Comparison of ENCODE assay signal across 8 cellular contexts in genomic region chr18:48663931-48664847, GRCh38.
A peak's percentile ranks its signal among the peaks of the same experiment; 100 is the strongest.
DNase-seq lines count a peak whose midpoint lies in the region; ATAC-seq and TF ChIP-seq lines count a peak whose summit lies in the region.

No MANE protein-coding gene starts in this region.

- H3K4me3 ChIP-seq in GM12875 (ENCODE audit: low read depth, low read length), result no peak overlapping the region
- H3K4me3 ChIP-seq in OCI-LY1 (ENCODE audit: low read depth, low read length, poor library complexity, severe bottlenecking), result no peak overlapping the region
- H3K4me3 ChIP-seq in foreskin fibroblast (ENCODE audit: low read depth in 1 of 2, low read length in 2 of 2), result no peak overlapping the region
- H3K4me3 ChIP-seq in upper lobe of right lung, result no peak overlapping the region

- H3K9ac ChIP-seq in OCI-LY1 (ENCODE audit: low read length), result no peak overlapping the region

- H3K9me2 ChIP-seq in OCI-LY1 (ENCODE audit: low read depth, low read length), result no peaks in the 10 kb centered on the region

- H3K27ac ChIP-seq in OCI-LY1 (ENCODE audit: low read depth, low read length, poor library complexity, severe bottlenecking) (no peak overlapping the region), upper lobe of right lung (no peak overlapping the region)

- H3K4me3 Mint-ChIP-seq in activated T-helper 1 cell treated with anti-CD3 and anti-CD28 coated beads, Interleukin-12 subunit alpha, Interleukin-12 subunit beta, Interleukin-2, Interleukin-4 antibody, amounts not matched to agents 30 ng/mL and 10 ng/mL and 1 ng/mL, durations not matched to agents 14 hours and 24 hours and 36 hours, result no peak overlapping the region

- peak; percentile 92 for TF ChIP-seq CTCF in GM12875 (IDR thresholded peaks at IDR 0.05; ENCODE audit: borderline replicate concordance, insufficient read depth, low read depth, low read length)
- peak; percentile 78 for TF ChIP-seq CTCF in OCI-LY1 (IDR thresholded peaks at IDR 0.05; ENCODE audit: low read length)
- peak; percentile 79 for TF ChIP-seq CTCF in foreskin fibroblast (IDR thresholded peaks at IDR 0.05; ENCODE audit: low read depth, low read length)
- TF ChIP-seq CTCF in upper lobe of right lung (IDR thresholded peaks at IDR 0.05), result peak; percentile 82

- H3K79me2 ChIP-seq in OCI-LY1 (ENCODE audit: insufficient read depth, low read length), result no peaks in the 10 kb centered on the region

- H3K9me3 ChIP-seq in OCI-LY1 (ENCODE audit: low read length) (0 out of 2 replicates have a peak, but pooled peaks cover 3% of the 10 kb centered on the region), upper lobe of right lung (no peaks in the 10 kb centered on the region)

- H3K36me3 Mint-ChIP-seq in activated T-helper 1 cell treated with anti-CD3 and anti-CD28 coated beads, Interleukin-12 subunit alpha, Interleukin-12 subunit beta, Interleukin-2, Interleukin-4 antibody, amounts not matched to agents 30 ng/mL and 10 ng/mL and 1 ng/mL, durations not matched to agents 14 hours and 24 hours and 36 hours (ENCODE audit: low read depth), result no peaks in the 10 kb centered on the region

- H3F3A ChIP-seq in OCI-LY1 (ENCODE audit: insufficient read depth, low read length), result no peaks in the 10 kb centered on the region

- H3K27me3 Mint-ChIP-seq in activated T-helper 1 cell treated with anti-CD3 and anti-CD28 coated beads, Interleukin-12 subunit alpha, Interleukin-12 subunit beta, Interleukin-2, Interleukin-4 antibody, amounts not matched to agents 30 ng/mL and 10 ng/mL and 1 ng/mL, durations not matched to agents 14 hours and 24 hours and 36 hours (ENCODE audit: insufficient read depth), result peaks cover 4% of the 10 kb centered on the region

- H3K27me3 ChIP-seq in OCI-LY1 (ENCODE audit: insufficient read depth, low read length) (peaks cover 6% of the 10 kb centered on the region; the same call in 1 of the 2 replicates), upper lobe of right lung (no peaks in the 10 kb centered on the region)

- ATAC-seq in upper lobe of right lung, result peak; percentile 83

- H3K4me2 ChIP-seq in OCI-LY1 (ENCODE audit: low read length), result no peak overlapping the region

- H3K27ac Mint-ChIP-seq in activated T-helper 1 cell treated with anti-CD3 and anti-CD28 coated beads, Interleukin-12 subunit alpha, Interleukin-12 subunit beta, Interleukin-2, Interleukin-4 antibody, amounts not matched to agents 30 ng/mL and 10 ng/mL and 1 ng/mL, durations not matched to agents 14 hours and 24 hours and 36 hours, result no peak overlapping the region

- peaks cover 7% of the 10 kb centered on the region for H3K9me3 Mint-ChIP-seq in activated T-helper 1 cell treated with anti-CD3 and anti-CD28 coated beads, Interleukin-12 subunit alpha, Interleukin-12 subunit beta, Interleukin-2, Interleukin-4 antibody, amounts not matched to agents 30 ng/mL and 10 ng/mL and 1 ng/mL, durations not matched to agents 14 hours and 24 hours and 36 hours

- no peak overlapping the region for H2AFZ ChIP-seq in OCI-LY1 (ENCODE audit: low read length)

- no peaks in the 10 kb centered on the region for H3K36me3 ChIP-seq in OCI-LY1 (ENCODE audit: insufficient read depth, low read length)
- H3K36me3 ChIP-seq in upper lobe of right lung, result no peaks in the 10 kb centered on the region

- H4K20me1 ChIP-seq in OCI-LY1 (ENCODE audit: insufficient read depth, low read length), result no peaks in the 10 kb centered on the region

- intact Hi-C loops in activated T-helper 1 cell treated with anti-CD3 and anti-CD28 coated beads, Interleukin-12 subunit alpha, Interleukin-12 subunit beta, Interleukin-2, Interleukin-4 antibody, amounts not matched to agents 30 ng/mL and 10 ng/mL and 1 ng/mL, durations not matched to agents 14 hours and 24 hours and 36 hours (cut with micrococcal nuclease), result loop anchor here (1.0 to 5.0 kb wide), 2 partner anchors 122 to 188 kb away; no protein-coding TSS in a partner anchor
- intact Hi-C loops in upper lobe of right lung (cut with DNase I), result loop anchor here (2.0 kb wide), 1 partner anchor 189 kb away; no protein-coding TSS in a partner anchor

- DNase-seq in 8988T (peak; percentile 81), foreskin fibroblast (peak in 1 of 2 donors; percentile 61), nucleus accumbens (lab: John Stamatoyannopoulos, UW) (peak in 48 of 56 donors; percentile 23 to 86 (median 62)), upper lobe of right lung (peak; percentile 87), NCI-H1930 (lab: John Stamatoyannopoulos, UW) (no peak)
- DNase-seq in activated T-helper 1 cell treated with anti-CD3 and anti-CD28 coated beads, Interleukin-12 subunit alpha, Interleukin-12 subunit beta, Interleukin-2, Interleukin-4 antibody, amounts not matched to agents 30 ng/mL and 10 ng/mL and 1 ng/mL, durations not matched to agents 14 hours and 24 hours and 36 hours (ENCODE audit: low spot score), result peak; percentile 28

- H3K4me1 Mint-ChIP-seq in activated T-helper 1 cell treated with anti-CD3 and anti-CD28 coated beads, Interleukin-12 subunit alpha, Interleukin-12 subunit beta, Interleukin-2, Interleukin-4 antibody, amounts not matched to agents 30 ng/mL and 10 ng/mL and 1 ng/mL, durations not matched to agents 14 hours and 24 hours and 36 hours (ENCODE audit: low read depth), result no peaks in the 10 kb centered on the region

- H3K4me1 ChIP-seq in OCI-LY1 (ENCODE audit: insufficient read depth, low read length, severe bottlenecking) (no peaks in the 10 kb centered on the region), upper lobe of right lung (peaks cover 19% of the 10 kb centered on the region)

Comparison
In these comparisons a context has a peak if more than half of its experiments do, and no peak if none do; other contexts are left out.
1. DNase-seq: peak in 8988T (single experiment), activated T-helper 1 cell treated with anti-CD3 and anti-CD28 coated beads, Interleukin-12 subunit alpha, Interleukin-12 subunit beta, Interleukin-2, Interleukin-4 antibody, amounts not matched to agents 30 ng/mL and 10 ng/mL and 1 ng/mL, durations not matched to agents 14 hours and 24 hours and 36 hours (single experiment), nucleus accumbens (48 of 56) and upper lobe of right lung (single experiment); none in NCI-H1930 (0 of 2).
2. Peak in every context shown above with its lines, with median percentiles within 50 percentile points of each other: CTCF ChIP-seq.